8 cellular contexts compared by ENCODE assay signal in genomic region chr10:14556285-14556956, GRCh38.
DNase-seq lines count a peak whose midpoint lies in the region; ATAC-seq and TF ChIP-seq lines count a peak whose summit lies in the region.

No MANE protein-coding gene starts in this region.

- POLR2A ChIA-PET in SK-N-SH (lab: Yijun Ruan, JAX), result no interaction called here

- no peak for TF ChIP-seq EP300 in SK-N-SH (IDR thresholded peaks at IDR 0.05; ENCODE audit: borderline replicate concordance in 1 of 2, low read depth in 1 of 2, low read length in 1 of 2)

- H3K9ac ChIP-seq in MM.1S (ENCODE audit: low read length) (peak overlapping the region; percentile 84), SK-N-SH (no peak overlapping the region)

- H3K79me2 ChIP-seq in MM.1S (ENCODE audit: low read length) (peaks cover 88% of the 10 kb centered on the region), SK-N-SH (ENCODE audit: insufficient read depth) (no peaks in the 10 kb centered on the region)

- peaks cover 2% of the 10 kb centered on the region for H3K36me3 Mint-ChIP-seq in chondrocyte (ENCODE audit: low read depth)
- H3K36me3 Mint-ChIP-seq in natural killer cell treated with Interleukin-12 subunit alpha and Interleukin-12 subunit beta and Interleukin-15 and Interleukin-18, amount 100 ng/mL, for 72 hours, result peaks cover 24% of the 10 kb centered on the region

- H3K4me1 ChIP-seq in MM.1S (ENCODE audit: low read length) (peaks cover 62% of the 10 kb centered on the region), SK-N-SH (ENCODE audit: control insufficient read depth in 1 of 2, insufficient read depth in 2 of 2, low read depth in 1 of 2, low read length in 1 of 2) (no peaks in the 10 kb centered on the region; a peak in 1 of 4 replicates)

- no peaks in the 10 kb centered on the region for H3K27me3 Mint-ChIP-seq in chondrocyte (ENCODE audit: low read depth)
- no peaks in the 10 kb centered on the region for H3K27me3 Mint-ChIP-seq in natural killer cell treated with Interleukin-12 subunit alpha and Interleukin-12 subunit beta and Interleukin-15 and Interleukin-18, amount 100 ng/mL, for 72 hours

- CTCF ChIA-PET in SK-N-SH (lab: Yijun Ruan, JAX), result interaction anchor here (1.0 kb wide), 1 partner anchor 19 kb away, joined by 4 read pairs; no protein-coding TSS in a partner anchor

- DNase-seq in GM06990 (ENCODE audit: extremely low read depth, insufficient read length) (no peak), MM.1S (peak; percentile 97), chondrocyte (ENCODE audit: low spot score) (no peak), SK-N-SH (no peak), amniotic stem cell (lab: John Stamatoyannopoulos, UW) (no peak), A172 (ENCODE audit: low spot score) (no peak)
- DNase-seq in natural killer cell treated with Interleukin-12 subunit alpha and Interleukin-12 subunit beta and Interleukin-15 and Interleukin-18, amount 100 ng/mL, for 72 hours (ENCODE audit: low spot score), result no peak

- H3K27me3 ChIP-seq in GM06990 (replicated peaks; ENCODE audit: control insufficient read depth, insufficient read depth, low read length), result no peaks in the 10 kb centered on the region
- no peaks in the 10 kb centered on the region for H3K27me3 ChIP-seq in MM.1S (replicated peaks; ENCODE audit: insufficient read depth, low read length)
- H3K27me3 ChIP-seq in SK-N-SH (ENCODE audit: insufficient read depth), result no peaks in the 10 kb centered on the region

- H4K20me1 ChIP-seq in MM.1S (ENCODE audit: insufficient read depth, low read length), result no peaks in the 10 kb centered on the region
- H4K20me1 ChIP-seq in SK-N-SH (ENCODE audit: insufficient read depth), result no peaks in the 10 kb centered on the region

- H3K4me3 Mint-ChIP-seq in chondrocyte (ENCODE audit: unreplicated experiment), result no peak overlapping the region
- H3K4me3 Mint-ChIP-seq in natural killer cell treated with Interleukin-12 subunit alpha and Interleukin-12 subunit beta and Interleukin-15 and Interleukin-18, amount 100 ng/mL, for 72 hours, result peak overlapping the region; percentile 69

- H3K4me3 ChIP-seq in GM06990 (replicated peaks; ENCODE audit: low read depth, low read length) (no peak overlapping the region), MM.1S (ENCODE audit: low read length) (peak overlapping the region; percentile 48), SK-N-SH (ENCODE audit: low read depth in 2 of 2, low read length in 1 of 2) (no peak overlapping the region)

- peak overlapping the region; percentile 91 for H3K4me2 ChIP-seq in MM.1S (ENCODE audit: low read depth, low read length)
- no peak overlapping the region for H3K4me2 ChIP-seq in SK-N-SH

- peaks cover 26% of the 10 kb centered on the region for H3K4me1 Mint-ChIP-seq in chondrocyte (ENCODE audit: low read depth)
- peaks cover 83 to 89% of the 10 kb centered on the region in 2 donors for H3K4me1 Mint-ChIP-seq in natural killer cell treated with Interleukin-12 subunit alpha and Interleukin-12 subunit beta and Interleukin-15 and Interleukin-18, amount 100 ng/mL, for 72 hours (ENCODE audit: low read depth in 2 of 2)

- peak; percentile 72 for ATAC-seq in GM21360 (IDR thresholded peaks at IDR 0.05; ENCODE audit: unreplicated experiment)
- peak; percentile 50 to 70 for ATAC-seq in natural killer cell treated with Interleukin-12 subunit alpha and Interleukin-12 subunit beta and Interleukin-15 and Interleukin-18, amount 100 ng/mL, for 72 hours

- peak overlapping the region; percentile 33 for H3K27ac Mint-ChIP-seq in chondrocyte (ENCODE audit: unreplicated experiment)
- H3K27ac Mint-ChIP-seq in natural killer cell treated with Interleukin-12 subunit alpha and Interleukin-12 subunit beta and Interleukin-15 and Interleukin-18, amount 100 ng/mL, for 72 hours, result peak overlapping the region; percentile 96 to 99

- peak; percentile 65 for TF ChIP-seq CTCF in GM06990 (IDR thresholded peaks at IDR 0.05; ENCODE audit: insufficient read depth, low read length, poor library complexity, severe bottlenecking)
- peak; percentile 85 for TF ChIP-seq CTCF in MM.1S (IDR thresholded peaks at IDR 0.05; ENCODE audit: low read length)
- peak; percentile 24 for TF ChIP-seq CTCF in chondrocyte (IDR thresholded peaks at IDR 0.05)
- TF ChIP-seq CTCF in SK-N-SH (IDR thresholded peaks at IDR 0.05), result no peak

- H3K9me2 ChIP-seq in MM.1S (replicated peaks; ENCODE audit: insufficient read depth, low read length), result no peaks in the 10 kb centered on the region
- no peaks in the 10 kb centered on the region for H3K9me2 ChIP-seq in SK-N-SH

- H3F3A ChIP-seq in MM.1S (ENCODE audit: insufficient read depth, low read length) (peaks cover 56% of the 10 kb centered on the region), SK-N-SH (replicated peaks; ENCODE audit: insufficient read depth) (no peaks in the 10 kb centered on the region)

- H3K9me3 ChIP-seq in MM.1S (replicated peaks; ENCODE audit: insufficient read depth, low read length), result no peaks in the 10 kb centered on the region
- H3K9me3 ChIP-seq in SK-N-SH, result no peaks in the 10 kb centered on the region

- no peaks in the 10 kb centered on the region for H3K36me3 ChIP-seq in GM06990 (ENCODE audit: control insufficient read depth, insufficient read depth, low read length)
- H3K36me3 ChIP-seq in MM.1S (replicated peaks; ENCODE audit: insufficient read depth, low read length), result 0 out of 2 replicates have a peak, but pooled peaks cover 3% of the 10 kb centered on the region
- no peaks in the 10 kb centered on the region for H3K36me3 ChIP-seq in SK-N-SH (replicated peaks in 1 of 2; ENCODE audit: control insufficient read depth in 1 of 2, insufficient read depth in 2 of 2, low read length in 1 of 2)

- 82% methylated on average over 7 of the region's 12 CpGs for WGBS in SK-N-SH (ENCODE audit: low lambda C conversion rate)

- H2AFZ ChIP-seq in MM.1S (ENCODE audit: low read length) (peak overlapping the region; percentile 16; the same call in 1 of the 2 replicates), SK-N-SH (ENCODE audit: low read depth) (no peak overlapping the region)

- no peak for TF ChIP-seq RAD21 in SK-N-SH (IDR thresholded peaks at IDR 0.05; ENCODE audit: low read length)

- no peaks in the 10 kb centered on the region for H3K9me3 Mint-ChIP-seq in chondrocyte (ENCODE audit: low read depth)
- no peaks in the 10 kb centered on the region for H3K9me3 Mint-ChIP-seq in natural killer cell treated with Interleukin-12 subunit alpha and Interleukin-12 subunit beta and Interleukin-15 and Interleukin-18, amount 100 ng/mL, for 72 hours

- H3K27ac ChIP-seq in MM.1S (ENCODE audit: low read length), result peak overlapping the region; percentile 96
- H3K27ac ChIP-seq in SK-N-SH (ENCODE audit: low read depth in 2 of 2, low read length in 1 of 2), result no peak overlapping the region

TF ChIP-seq in SK-N-SH, 30 proteins besides CTCF, POLR2A, EP300 and RAD21:
- TF ChIP-seq RFX5 (IDR thresholded peaks at IDR 0.05; ENCODE audit: low read length) (no peak), FOSL2 (IDR thresholded peaks at IDR 0.05; ENCODE audit: borderline replicate concordance, low read depth) (no peak), GABPA (IDR thresholded peaks at IDR 0.05; ENCODE audit: low read depth) (no peak)
